Comparison of ENCODE assay signal across 17 cellular contexts in the genomic region with DNA sequence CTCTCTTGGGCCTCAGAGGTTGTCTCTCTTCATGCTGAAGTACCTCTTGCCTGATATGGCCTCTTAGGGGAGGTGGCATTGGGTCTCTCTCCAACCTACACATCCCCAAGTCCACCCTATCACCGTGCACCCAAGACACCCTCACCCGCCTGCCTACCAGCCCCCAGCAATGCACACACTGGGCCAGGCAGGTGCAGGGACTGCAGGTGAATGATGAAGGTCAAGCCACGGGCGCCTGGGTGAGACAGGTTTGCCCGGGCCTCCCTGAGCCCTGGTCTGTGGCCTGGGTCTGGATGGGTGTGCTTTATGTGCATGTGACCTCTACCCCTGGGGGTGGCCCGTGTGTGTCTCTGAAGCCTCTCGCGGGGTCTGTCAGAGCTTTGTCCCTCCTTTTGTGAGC.
"Had no signal": no experiment of that assay in that cellular context is flagged by ENCODE, and none has a peak within 500 bp of the region (broad histone marks: within the 10 kb centered on the region; RNA-seq: fewer than 3 reads in every experiment).

No MANE protein-coding gene starts in this region.

- H3K36me3 ChIP-seq: prostate gland, sigmoid colon, tibial artery had no signal

- H3K27me3 Mint-ChIP-seq: stimulated activated memory B cell treated with anti-CD40 and anti-IgM and Interleukin-4, amounts not matched to agents 10 μg/mL and 1 μg/mL and 100 μg/mL, for 72 hours; type B pancreatic cell had no signal

- H3K27me3 ChIP-seq: sigmoid colon, testis had no signal

- H3K4me1 ChIP-seq: parathyroid adenoma, prostate gland, sigmoid colon, testis, tibial artery had no signal

- H3K79me2 ChIP-seq: parathyroid adenoma had no signal

- ATAC-seq: effector memory CD8-positive, alpha-beta T cell; left lobe of liver; right cardiac atrium; stimulated activated memory B cell treated with anti-CD40 and anti-IgM and Interleukin-4, amounts not matched to agents 10 μg/mL and 1 μg/mL and 100 μg/mL, for 72 hours; stimulated activated naive CD8-positive, alpha-beta T cell treated with anti-CD3 and anti-CD28 coated beads, Interleukin-15, Interleukin-2, amounts not matched to agents 100 U/mL and 50 U/mL, for 24 hours had no signal

- DNase-seq: dermis blood vessel endothelial cell; effector memory CD8-positive, alpha-beta T cell; right cardiac atrium; sigmoid colon; stimulated activated CD4-positive, alpha-beta T cell treated with anti-CD3 and anti-CD28 coated beads, Interleukin-4, amount 100 ng/mL, for 4 hours; stimulated activated naive CD8-positive, alpha-beta T cell treated with anti-CD3 and anti-CD28 coated beads, Interleukin-15, Interleukin-2, amounts not matched to agents 100 U/mL and 50 U/mL, for 24 hours; testis; tibial artery had no signal

- H3K4me3 Mint-ChIP-seq: effector memory CD8-positive, alpha-beta T cell; memory B cell; nephron; stimulated activated memory B cell treated with anti-CD40 and anti-IgM and Interleukin-4, amounts not matched to agents 10 μg/mL and 1 μg/mL and 100 μg/mL, for 72 hours; type B pancreatic cell had no signal

- H3K27ac Mint-ChIP-seq: effector memory CD8-positive, alpha-beta T cell; memory B cell; nephron; stimulated activated memory B cell treated with anti-CD40 and anti-IgM and Interleukin-4, amounts not matched to agents 10 μg/mL and 1 μg/mL and 100 μg/mL, for 72 hours; type B pancreatic cell had no signal

- H3K4me1 Mint-ChIP-seq: memory B cell; nephron; stimulated activated memory B cell treated with anti-CD40 and anti-IgM and Interleukin-4, amounts not matched to agents 10 μg/mL and 1 μg/mL and 100 μg/mL, for 72 hours had no signal

- H3K4me3 ChIP-seq: coronary artery, lung, prostate gland, sigmoid colon, testis, tibial artery had no signal

- H2AFZ ChIP-seq: parathyroid adenoma had no signal

- H3K36me3 Mint-ChIP-seq: stimulated activated memory B cell treated with anti-CD40 and anti-IgM and Interleukin-4, amounts not matched to agents 10 μg/mL and 1 μg/mL and 100 μg/mL, for 72 hours had no signal

- H3K9me3 ChIP-seq: prostate gland, testis had no signal

- H3K27ac ChIP-seq: coronary artery, parathyroid adenoma, prostate gland, sigmoid colon, testis, tibial artery had no signal

- H3K9ac ChIP-seq: parathyroid adenoma had no signal
